8 cellular contexts compared by ENCODE assay signal in the genomic region with DNA sequence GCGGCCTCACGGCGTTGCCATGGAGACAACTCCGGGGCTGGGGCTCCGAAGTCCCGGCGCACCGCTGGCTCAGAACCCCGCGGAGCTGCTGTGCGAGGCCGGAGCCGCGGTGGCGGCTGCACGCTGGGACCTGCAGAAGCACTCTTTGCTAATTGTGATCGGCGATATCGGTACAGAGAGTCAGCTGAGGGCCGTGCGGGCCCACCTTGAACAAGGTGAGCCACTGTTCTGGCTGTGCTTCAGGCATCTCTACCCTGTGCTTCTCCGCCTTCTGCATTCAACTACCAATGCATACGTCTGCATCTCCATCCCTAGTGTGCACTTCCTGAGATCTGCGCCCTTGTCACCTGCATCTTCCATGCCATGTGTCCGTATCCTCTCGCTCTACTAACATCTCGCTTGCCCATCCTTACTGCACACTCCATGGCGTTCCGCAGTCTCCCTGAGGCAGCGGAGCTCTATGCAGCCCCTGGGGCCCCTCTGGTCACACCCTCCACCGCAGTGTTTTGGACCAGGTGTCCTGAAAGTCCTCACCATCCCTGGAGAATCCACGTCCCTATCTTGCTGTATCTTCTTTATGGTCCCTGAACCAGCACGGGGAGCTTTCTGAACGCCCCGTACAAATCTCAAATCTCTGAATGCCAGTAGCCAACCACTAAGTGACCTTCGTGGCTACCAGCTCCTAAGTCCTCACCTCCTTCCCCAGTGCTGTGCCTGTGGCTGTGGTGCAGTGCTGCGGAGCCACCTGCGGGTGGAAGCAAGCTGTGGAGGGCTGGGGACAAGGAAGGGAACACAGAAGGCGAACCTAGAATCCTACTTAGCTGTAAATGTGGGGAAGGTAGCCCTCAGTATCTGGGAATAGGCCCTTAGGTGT. TPM values are rescaled to one million over a fixed set of nuclear protein-coding genes. Genes with fewer than 3 reads are reported as not detected.
A peak's percentile ranks its signal among the peaks of the same experiment; 100 is the strongest.
DNase-seq lines count a peak whose midpoint lies in the region; ATAC-seq and TF ChIP-seq lines count a peak whose summit lies in the region.

No MANE protein-coding gene starts in this region.

- intact Hi-C loops in PC-9 (cut with micrococcal nuclease; ENCODE audit: unreplicated experiment), result no loop called here
- intact Hi-C loops in MCF 10A (cut with micrococcal nuclease), result no loop called here
- intact Hi-C loops in tibial artery (cut with DNase I; ENCODE audit: low total_unique reads), result loop anchor here (10.0 kb wide), 1 partner anchor 264 kb away; a partner anchor contains a TSS

- TF ChIP-seq CTCF in PC-9 (conservative IDR thresholded peaks at IDR 0.05) (peak; percentile 39; the same call in 1 of the 2 replicates), MCF 10A (IDR thresholded peaks at IDR 0.05; ENCODE audit: unreplicated experiment) (no peak), tibial artery (IDR thresholded peaks at IDR 0.05) (peak in 1 of 2 experiments; percentile 6)

- H3K4me2 ChIP-seq in PC-9, result peak overlapping the region; percentile 95

- H3K27me3 ChIP-seq in PC-9 (ENCODE audit: insufficient read depth, low read depth) (no peaks in the 10 kb centered on the region), tibial artery (no peaks in the 10 kb centered on the region)

- H3K27me3 Mint-ChIP-seq in MCF 10A (ENCODE audit: insufficient read depth, unreplicated experiment) (no peaks in the 10 kb centered on the region), memory B cell (peaks cover 5% of the 10 kb centered on the region)

- no peaks in the 10 kb centered on the region for H4K20me1 ChIP-seq in PC-9 (ENCODE audit: insufficient read depth)

- H3K9me3 ChIP-seq in PC-9 (ENCODE audit: insufficient read depth, low read depth), result no peaks in the 10 kb centered on the region
- H3K9me3 ChIP-seq in tibial artery, result no peaks in the 10 kb centered on the region

- H3K27ac ChIP-seq in PC-9 (no peak overlapping the region), tibial artery (peak overlapping the region in 1 of 2 donors; percentile 44)

- H3K4me3 ChIP-seq in PC-9 (peak overlapping the region; percentile 87; the same call in 1 of the 2 replicates), tibial artery (peak overlapping the region; percentile 64 to 65)

- POLR2A ChIA-PET in PC-9 (lab: Charles Lee; ENCODE audit: unreplicated experiment) (interaction anchor here (0.6 to 0.7 kb wide), 2 partner anchors 18 to 257 kb away, joined by 10 to 17 read pairs; a partner anchor contains a TSS), MCF 10A (lab: Yijun Ruan, JAX) (interaction anchor here (0.6 to 8.1 kb wide), 11 partner anchors 10 to 1704 kb away, joined by 3 to 60 read pairs (median 5); a partner anchor contains a TSS)

- H3K4me1 ChIP-seq in PC-9 (replicated peaks; ENCODE audit: insufficient read depth) (0 out of 2 replicates have a peak, but pooled peaks cover 5% of the 10 kb centered on the region), tibial artery (peaks cover 0 to 31% (median 23%) of the 10 kb centered on the region in 4 donors)

- CTCF ChIA-PET in PC-9 (lab: Charles Lee), result no interaction called here
- CTCF ChIA-PET in MCF 10A (lab: Yijun Ruan, JAX), result interaction anchor here (0.6 to 5.5 kb wide), 2 partner anchors 72 to 909 kb away, joined by 3 to 46 read pairs; no protein-coding TSS in a partner anchor

- H3K4me1 Mint-ChIP-seq in MCF 10A (ENCODE audit: insufficient read depth, unreplicated experiment), result peaks cover 16% of the 10 kb centered on the region
- peaks cover 10% of the 10 kb centered on the region for H3K4me1 Mint-ChIP-seq in memory B cell

- H2AFZ ChIP-seq in PC-9, result no peak overlapping the region

- H3K79me2 ChIP-seq in PC-9 (ENCODE audit: low read depth), result no peaks in the 10 kb centered on the region

- H3K36me3 Mint-ChIP-seq in MCF 10A (ENCODE audit: insufficient read depth, unreplicated experiment) (no peaks in the 10 kb centered on the region), memory B cell (no peaks in the 10 kb centered on the region)

- no peaks in the 10 kb centered on the region for H3K9me3 Mint-ChIP-seq in MCF 10A (ENCODE audit: unreplicated experiment)
- H3K9me3 Mint-ChIP-seq in memory B cell, result no peaks in the 10 kb centered on the region

- H3K9me2 ChIP-seq in PC-9 (ENCODE audit: insufficient read depth), result no peaks in the 10 kb centered on the region

- no peaks in the 10 kb centered on the region; the same call in 1 of the 2 replicates for H3F3A ChIP-seq in PC-9 (ENCODE audit: insufficient read depth, low read depth)

- H3K27ac Mint-ChIP-seq in MCF 10A (ENCODE audit: low read depth, unreplicated experiment), result peak overlapping the region; percentile 63
- H3K27ac Mint-ChIP-seq in memory B cell, result peak overlapping the region; percentile 97

- H3K4me3 Mint-ChIP-seq in MCF 10A (ENCODE audit: unreplicated experiment) (peak overlapping the region; percentile 94), memory B cell (peak overlapping the region; percentile 90)

- DNase-seq in COR-L47 (lab: John Stamatoyannopoulos, UW) (peak; percentile 65), H4 (ENCODE audit: low spot score) (peak; percentile 54), PC-9 (peak; percentile 24 to 40), MCF 10A (ENCODE audit: unreplicated experiment) (peak; percentile 31), memory B cell (ENCODE audit: low spot score in 2 of 2) (peak in 1 of 2 donors; percentile 29), tibial artery (peak in 1 of 2 donors; percentile 54), GM03348 (ENCODE audit: low spot score) (no peak)

- H3K36me3 ChIP-seq in PC-9 (ENCODE audit: low read depth) (no peaks in the 10 kb centered on the region), tibial artery (no peaks in the 10 kb centered on the region)

- BruUV-seq in PC-9 (replicated peaks; lab: Mats Ljungman, UMichigan) (no TSS peak), MCF 10A (replicated peaks; lab: Mats Ljungman, UMichigan) (no TSS peak)

- ATAC-seq in memory B cell (ENCODE audit: low read depth) (no peak), GM21737 (IDR thresholded peaks at IDR 0.05; ENCODE audit: unreplicated experiment) (no peak)

RNA-seq across cellular contexts. Expression of a gene that starts 6.2 kb away (rescaled TPM):
- total RNA-seq in H4 (2014; rRNA removed; shearing (Covaris generic)), result 32.9 and 40.6 TPM in 2 replicates
- total RNA-seq in PC-9 (2021), result 1.5 and 2.1 TPM in 2 replicates
- total RNA-seq in MCF 10A (2022), result 0.09 and 0.17 TPM in 2 replicates

RNA-seq across cellular contexts. Expression of a gene that starts 18.3 kb away (rescaled TPM):
- 32.4 and 32.7 TPM in 2 replicates for total RNA-seq in H4 (2014; rRNA removed; shearing (Covaris generic))
- total RNA-seq in PC-9 (2021) (62.1 and 66.8 TPM in 2 replicates), MCF 10A (2022) (38.8 and 53.5 TPM in 2 replicates)

Comparison
In these comparisons a context has a peak if more than half of its experiments do, and no peak if none do; other contexts are left out.
1. RNA of a gene that starts 6.2 kb away (total RNA-seq): 32.9 to 40.6 TPM in H4; 1.5 to 2.1 TPM in PC-9 and 0.09 to 0.17 TPM in MCF 10A; every median in the first group is over 10 times any median in the second.